8 cellular contexts compared by ENCODE assay signal in the genomic region with DNA sequence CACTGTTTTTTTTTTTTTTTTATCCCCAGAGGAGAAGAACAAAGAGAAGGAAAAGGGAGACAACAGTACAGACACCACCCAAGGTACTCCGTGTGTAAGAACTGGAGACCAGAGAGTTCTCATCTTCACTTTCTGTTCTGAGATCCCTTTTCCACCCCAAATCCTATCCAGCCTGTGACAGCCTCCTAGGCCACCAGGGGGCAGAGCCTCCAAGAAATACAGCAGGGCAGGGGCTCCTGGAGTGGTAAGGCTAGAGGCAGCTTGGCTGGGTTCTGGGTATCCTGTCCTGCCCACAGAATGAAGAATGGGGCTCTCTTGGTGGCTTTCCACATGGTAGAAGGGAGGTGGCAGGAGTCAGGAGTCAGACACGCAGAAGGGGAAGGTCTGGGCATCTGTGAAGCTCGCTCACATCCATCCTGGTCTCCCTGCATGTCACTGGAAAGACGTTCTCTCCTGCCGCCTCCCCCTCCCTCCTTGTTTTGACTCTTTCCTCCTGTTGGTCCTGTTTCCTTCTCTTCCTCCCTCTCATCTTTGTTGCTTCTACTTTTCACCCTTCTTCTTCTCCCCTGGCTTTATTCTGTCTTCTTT. TPM values are rescaled to one million over a fixed set of nuclear protein-coding genes. Genes with fewer than 3 reads are reported as not detected.
DNase-seq lines count a peak whose midpoint lies in the region; ATAC-seq and TF ChIP-seq lines count a peak whose summit lies in the region.

No MANE protein-coding gene starts in this region.

- peak; percentile 65 to 71 for ATAC-seq in CD4-positive, CD25-positive, alpha-beta regulatory T cell (ENCODE audit: low read depth in 2 of 2)
- ATAC-seq in Panc1 (peak; percentile 88), psoas muscle (peak in 2 of 4 donors; percentile 76), GM21528 (IDR thresholded peaks at IDR 0.05; ENCODE audit: low FRiP score, unreplicated experiment) (no peak), HG03520 (IDR thresholded peaks at IDR 0.05; ENCODE audit: unreplicated experiment) (no peak)

- peaks cover 50% of the 10 kb centered on the region for H3K36me3 Mint-ChIP-seq in CD4-positive, CD25-positive, alpha-beta regulatory T cell

- no TSS peak for BruUV-seq in Panc1 (replicated peaks; lab: Mats Ljungman, UMichigan)

- CTCF ChIA-PET in HEK293 (lab: Yijun Ruan, JAX): interaction anchor here (0.5 to 3.7 kb wide), 16 partner anchors 11 to 1586 kb away, joined by 3 to 27 read pairs (median 4); partner anchors contain the start of gene PEX5
- CTCF ChIA-PET in Panc1 (lab: Charles Lee): interaction anchor here (0.6 to 1.1 kb wide), 4 partner anchors 12 to 248 kb away, joined by 3 to 8 read pairs (median 4); partner anchors contain the start of gene CLSTN3

- H3K36me3 ChIP-seq in CD4-positive, CD25-positive, alpha-beta regulatory T cell (ENCODE audit: control insufficient read depth, insufficient read depth, low read length): peaks cover 35% of the 10 kb centered on the region
- peaks cover 0 to 71% of the 10 kb centered on the region in 2 experiments; a peak in 2 of 3 replicates for H3K36me3 ChIP-seq in HEK293 (ENCODE audit: control insufficient read depth in 2 of 2, insufficient read depth in 1 of 2, low read length in 2 of 2)
- H3K36me3 ChIP-seq in Panc1 (ENCODE audit: control insufficient read depth, insufficient read depth, low read length): no peaks in the 10 kb centered on the region
- H3K36me3 ChIP-seq in psoas muscle (ENCODE audit: insufficient read depth in 1 of 2, low read depth in 1 of 2): no peaks in the 10 kb centered on the region

- H3K9me3 ChIP-seq in CD4-positive, CD25-positive, alpha-beta regulatory T cell (ENCODE audit: control insufficient read depth in 2 of 2, low read length in 2 of 2): no peaks in the 10 kb centered on the region
- no peaks in the 10 kb centered on the region for H3K9me3 ChIP-seq in HEK293 (ENCODE audit: control insufficient read depth, insufficient read depth, low read depth, low read length)
- no peaks in the 10 kb centered on the region for H3K9me3 ChIP-seq in Panc1 (ENCODE audit: control insufficient read depth, insufficient read depth, low read depth, low read length)
- H3K9me3 ChIP-seq in psoas muscle: no peaks in the 10 kb centered on the region

- POLR2A ChIA-PET in HEK293 (lab: Yijun Ruan, JAX): no interaction called here
- POLR2A ChIA-PET in Panc1 (lab: Charles Lee): no interaction called here

- H3K27me3 ChIP-seq in CD4-positive, CD25-positive, alpha-beta regulatory T cell (ENCODE audit: control insufficient read depth, insufficient read depth, low read length): no peaks in the 10 kb centered on the region
- H3K27me3 ChIP-seq in Panc1 (ENCODE audit: control insufficient read depth, insufficient read depth, low read length) (no peaks in the 10 kb centered on the region), psoas muscle (ENCODE audit: insufficient read depth in 3 of 3, low read length in 2 of 3) (no peaks in the 10 kb centered on the region)

- intact Hi-C loops in Panc1 (cut with micrococcal nuclease; ENCODE audit: unreplicated experiment) (loop anchor here (5.0 kb wide), 2 partner anchors 45 to 495 kb away; partner anchors contain the start of gene PEX5), psoas muscle (cut with DNase I) (loop anchor here in 1 of 2 donors (10.0 kb wide), 1 partner anchor 493 kb away; no protein-coding TSS in a partner anchor)

- DNase-seq in CD4-positive, CD25-positive, alpha-beta regulatory T cell: peak; percentile 25 to 65 (median 51)
- DNase-seq in Panc1 (ENCODE audit: low read depth, low spot score) (peak; percentile 18), activated T-helper 1 cell treated with Interleukin-2 at 50 U/mL for 16 hours (ENCODE audit: low read depth) (peak; percentile 26), germinal center (ENCODE audit: low spot score) (peak; percentile 69), psoas muscle (no peak)

- peak overlapping the region in 2 of 3 donors; percentile 23 to 31 for H3K27ac Mint-ChIP-seq in CD4-positive, CD25-positive, alpha-beta regulatory T cell

- 59 to 76% (median 75%) methylated on average over 5 of the region's 5 CpGs for WGBS in psoas muscle, 3 donors

- H3K27me3 Mint-ChIP-seq in CD4-positive, CD25-positive, alpha-beta regulatory T cell: no peaks in the 10 kb centered on the region

- no peak overlapping the region for H3K4me3 Mint-ChIP-seq in CD4-positive, CD25-positive, alpha-beta regulatory T cell

- TF ChIP-seq CTCF in HEK293 (tag by site-specific recombination; IDR thresholded peaks at IDR 0.05) (no peak; the same call in 1 of the 2 replicates), Panc1 (IDR thresholded peaks at IDR 0.05) (peak; percentile 81), psoas muscle (IDR thresholded peaks at IDR 0.05) (peak; percentile 65)

- H3K4me3 ChIP-seq in CD4-positive, CD25-positive, alpha-beta regulatory T cell (ENCODE audit: low read depth, low read length): no peak overlapping the region
- H3K4me3 ChIP-seq in HEK293 (ENCODE audit: low read depth, low read length): no peak overlapping the region
- no peak overlapping the region for H3K4me3 ChIP-seq in Panc1 (ENCODE audit: low read depth in 2 of 2, low read length in 2 of 2)
- H3K4me3 ChIP-seq in psoas muscle: no peak overlapping the region

- H3K27ac ChIP-seq in CD4-positive, CD25-positive, alpha-beta regulatory T cell (ENCODE audit: insufficient read depth, low read length, poor library complexity, severe bottlenecking): no peak overlapping the region
- H3K27ac ChIP-seq in HEK293 (ENCODE audit: extremely low read depth, low read depth, low read length) (no peak overlapping the region), Panc1 (ENCODE audit: low read length) (no peak overlapping the region), psoas muscle (no peak overlapping the region)

- no peaks in the 10 kb centered on the region for H3K4me1 ChIP-seq in CD4-positive, CD25-positive, alpha-beta regulatory T cell (ENCODE audit: control insufficient read depth, insufficient read depth, low read length, poor library complexity, severe bottlenecking)
- H3K4me1 ChIP-seq in HEK293 (ENCODE audit: control insufficient read depth, insufficient read depth, low read length): no peaks in the 10 kb centered on the region
- no peaks in the 10 kb centered on the region for H3K4me1 ChIP-seq in Panc1 (ENCODE audit: control insufficient read depth, insufficient read depth, low read length)
- no peaks in the 10 kb centered on the region for H3K4me1 ChIP-seq in psoas muscle

- H3K4me1 Mint-ChIP-seq in CD4-positive, CD25-positive, alpha-beta regulatory T cell: peaks cover 0 to 6% (median 3%) of the 10 kb centered on the region in 4 donors

- in situ Hi-C loops in Panc1 (cut with HindIII; ENCODE audit: low pct_unique_long_range_greater_than_20kb, low sequenced_read_pairs): no loop called here

- H3K9me3 Mint-ChIP-seq in CD4-positive, CD25-positive, alpha-beta regulatory T cell: no peaks in the 10 kb centered on the region

TF ChIP-seq in HEK293, 187 proteins besides CTCF, POLR2A, EP300 and RAD21:
- no peak for TF ChIP-seq ZBTB20 (tag by site-specific recombination; IDR thresholded peaks at IDR 0.05)
- TF ChIP-seq ZNF530 (tag by site-specific recombination; IDR thresholded peaks at IDR 0.05; ENCODE audit: low read depth): peak; percentile 70; the same call in 1 of the 2 replicates
- TF ChIP-seq ZNF654 (tag by site-specific recombination; IDR thresholded peaks at IDR 0.05; ENCODE audit: low read depth): 0 out of 2 replicates have a peak, but pooled peaks have one; percentile 7

RNA-seq across cellular contexts. Expression of gene CLSTN3, which starts 12.0 kb away (rescaled TPM):
- total RNA-seq in CD4-positive, CD25-positive, alpha-beta regulatory T cell: 64.9 TPM
- polyA plus RNA-seq in CD4-positive, CD25-positive, alpha-beta regulatory T cell: 1 to 10 TPM; 2.2 to 4.1 (median 3.6) TPM
- total RNA-seq in Panc1 (2021; ENCODE audit: unreplicated experiment): 5.9 TPM
- 13.7 TPM for polyA plus RNA-seq in Panc1 (2012; ENCODE audit: insufficient read length)
- 1 to 10 TPM; 2.8 to 5.1 (median 3.3) TPM for total RNA-seq in psoas muscle
- polyA plus RNA-seq in psoas muscle: 1 to 10 TPM; 1.2 to 3.6 (median 1.3) TPM

RNA-seq across cellular contexts. Expression of gene RBP5, which starts 13.5 kb away (rescaled TPM):
- total RNA-seq in CD4-positive, CD25-positive, alpha-beta regulatory T cell: not detected
- polyA plus RNA-seq in CD4-positive, CD25-positive, alpha-beta regulatory T cell: not detected
- not detected for total RNA-seq in Panc1 (2021; ENCODE audit: unreplicated experiment)
- polyA plus RNA-seq in Panc1 (2012; ENCODE audit: insufficient read length): 1.3 TPM
- total RNA-seq in psoas muscle: under 1 TPM in 2 of 4 donors, not detected in 2; 0.48 to 0.61 TPM
- 1 to 10 TPM in 2 of 3 donors, under 1 TPM in 1; 0.18 to 1.4 (median 1.2) TPM for polyA plus RNA-seq in psoas muscle

RNA-seq across cellular contexts. Expression of gene C1RL, which starts 33.1 kb away (rescaled TPM):
- 21.0 TPM for total RNA-seq in CD4-positive, CD25-positive, alpha-beta regulatory T cell
- polyA plus RNA-seq in CD4-positive, CD25-positive, alpha-beta regulatory T cell: 10 to 100 TPM in 1 of 4 donors, 1 to 10 TPM in 3; 6.0 to 10.8 (median 7.8) TPM
- total RNA-seq in Panc1 (2021; ENCODE audit: unreplicated experiment): 10.7 TPM
- polyA plus RNA-seq in Panc1 (2012; ENCODE audit: insufficient read length): 6.9 TPM
- total RNA-seq in psoas muscle: 10 to 100 TPM; 14.6 to 17.0 (median 15.5) TPM
- polyA plus RNA-seq in psoas muscle: 1 to 10 TPM; 2.7 to 6.2 (median 5.1) TPM

RNA-seq across cellular contexts. Expression of gene PEX5, which starts 47.3 kb away (rescaled TPM):
- 17.6 TPM for total RNA-seq in CD4-positive, CD25-positive, alpha-beta regulatory T cell
- 10 to 100 TPM; 10.3 to 16.2 (median 12.8) TPM for polyA plus RNA-seq in CD4-positive, CD25-positive, alpha-beta regulatory T cell
- total RNA-seq in Panc1 (2021; ENCODE audit: unreplicated experiment) (26.9 TPM), psoas muscle (100 to 1,000 TPM in 2 of 4 donors, 10 to 100 TPM in 2; 54.6 to 103 (median 94.2) TPM)
- 24.8 TPM for polyA plus RNA-seq in Panc1 (2012; ENCODE audit: insufficient read length)
- polyA plus RNA-seq in psoas muscle: 10 to 100 TPM; 51.9 to 98.9 (median 73.0) TPM

RNA-seq across cellular contexts. Expression of gene C1R, which starts 49.9 kb away (rescaled TPM):
- total RNA-seq in CD4-positive, CD25-positive, alpha-beta regulatory T cell: 4.6 TPM
- 1 to 10 TPM; 1.4 to 3.2 (median 2.1) TPM for polyA plus RNA-seq in CD4-positive, CD25-positive, alpha-beta regulatory T cell
- total RNA-seq in Panc1 (2021; ENCODE audit: unreplicated experiment) (1.3 TPM), psoas muscle (10 to 100 TPM; 63.2 to 70.9 (median 68.1) TPM)
- 1.8 TPM for polyA plus RNA-seq in Panc1 (2012; ENCODE audit: insufficient read length)
- polyA plus RNA-seq in psoas muscle: 10 to 100 TPM; 32.4 to 58.4 (median 44.5) TPM

Comparison
In these comparisons a context has a peak if more than half of its experiments do, and no peak if none do; other contexts are left out.
1. ATAC-seq: peak in CD4-positive, CD25-positive, alpha-beta regulatory T cell (2 of 2) and Panc1 (single experiment); none in GM21528 (single experiment) and HG03520 (single experiment).
2. DNase-seq: peak in CD4-positive, CD25-positive, alpha-beta regulatory T cell (3 of 3), Panc1 (single experiment), activated T-helper 1 cell treated with Interleukin-2 at 50 U/mL for 16 hours (single experiment) and germinal center (single experiment); none in psoas muscle (0 of 2).